ENCODE assay signal across 8 cellular contexts in the genomic region with DNA sequence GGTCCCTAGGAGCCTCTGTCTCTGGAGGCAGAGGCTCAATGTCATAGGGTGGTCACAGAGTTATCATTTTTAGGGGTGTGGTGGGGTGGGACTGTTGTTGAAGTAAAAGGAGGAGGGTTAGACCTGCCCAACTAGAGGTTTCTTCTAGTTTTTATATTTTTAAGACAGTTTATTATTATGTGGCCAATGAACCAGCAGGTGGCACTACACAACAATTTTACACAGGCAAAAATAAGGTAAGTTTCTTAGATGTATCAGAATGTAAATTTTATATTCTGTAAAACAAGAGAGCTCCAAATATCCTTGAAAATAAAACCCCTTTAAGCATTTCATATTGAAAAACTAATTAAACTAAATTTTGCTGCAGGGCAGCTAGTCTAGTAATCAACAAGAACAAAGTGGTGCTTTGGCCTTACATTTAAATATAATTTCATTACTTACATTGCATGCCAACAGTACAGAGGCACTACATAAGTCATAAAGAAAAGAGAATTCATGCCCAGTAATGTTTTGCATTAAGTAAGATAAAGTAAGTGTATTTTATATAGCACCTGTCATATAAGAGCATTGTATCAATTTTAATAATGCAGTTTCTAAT. TPM values are rescaled to one million over a fixed set of nuclear protein-coding genes. Genes with fewer than 3 reads are reported as not detected.
DNase-seq lines count a peak whose midpoint lies in the region; ATAC-seq and TF ChIP-seq lines count a peak whose summit lies in the region.

No MANE protein-coding gene starts in this region.

- no peak overlapping the region for H2AFZ ChIP-seq in trophoblast cell (ENCODE audit: insufficient read depth, low read length, poor library complexity)

- H3K79me1 ChIP-seq in trophoblast cell (ENCODE audit: low read length) = no peaks in the 10 kb centered on the region

- H3K4me3 ChIP-seq in left ventricle myocardium inferior = no peak overlapping the region
- H3K4me3 ChIP-seq in trophoblast cell (ENCODE audit: low read depth, low read length) = no peak overlapping the region

- no peak overlapping the region for H3K23ac ChIP-seq in trophoblast cell (ENCODE audit: low read length)

- intact Hi-C loops in left ventricle myocardium inferior (cut with micrococcal nuclease) = no loop called here
- intact Hi-C loops in left ventricle myocardium superior (cut with micrococcal nuclease) = no loop called here

- peak; percentile 69 for TF ChIP-seq CTCF in left ventricle myocardium inferior (IDR thresholded peaks at IDR 0.05; ENCODE audit: borderline replicate concordance)

- H3K4ac ChIP-seq in trophoblast cell (ENCODE audit: low read depth, low read length) = no peak overlapping the region

- DNase-seq in left ventricle myocardium inferior = no peak
- no peak for DNase-seq in left ventricle myocardium superior
- DNase-seq in HuH-7.5 (ENCODE audit: low spot score) = peak; percentile 4
- DNase-seq in fibroblast of gingiva (ENCODE audit: low read depth) = peak; percentile 48
- DNase-seq in trophoblast cell = peak; percentile 26 to 64
- no peak for DNase-seq in NCI-H1930 (lab: John Stamatoyannopoulos, UW)

- H3K18ac ChIP-seq in trophoblast cell (ENCODE audit: low read length) = no peak overlapping the region

- H4K91ac ChIP-seq in trophoblast cell (ENCODE audit: low read depth, low read length) = no peak overlapping the region

- H3K27ac ChIP-seq in left ventricle myocardium inferior (replicated peaks) (no peak overlapping the region), trophoblast cell (ENCODE audit: low read depth, low read length) (no peak overlapping the region)

- no peak overlapping the region for H4K8ac ChIP-seq in trophoblast cell (ENCODE audit: low read depth, low read length)

- H3K36me3 ChIP-seq in left ventricle myocardium inferior = peaks cover 46% of the 10 kb centered on the region
- no peaks in the 10 kb centered on the region for H3K36me3 ChIP-seq in trophoblast cell (ENCODE audit: control insufficient read depth in 1 of 2, insufficient read depth in 2 of 2, low read length in 2 of 2)

- ATAC-seq in left ventricle myocardium superior = no peak
- ATAC-seq in SK-N-SH treated with all-trans-retinoic acid at 6 μM for 48 hours = peak; percentile 48; the same call in 1 of the 3 replicates
- no peak for ATAC-seq in HG03469 (IDR thresholded peaks at IDR 0.05; ENCODE audit: unreplicated experiment)

- H3K4me2 ChIP-seq in trophoblast cell (ENCODE audit: low read length) = no peak overlapping the region

- H4K12ac ChIP-seq in trophoblast cell (ENCODE audit: low read depth, low read length) = no peak overlapping the region

- no peak overlapping the region for H3K9ac ChIP-seq in trophoblast cell (ENCODE audit: low read length)

- H3K9me3 ChIP-seq in left ventricle myocardium inferior (replicated peaks) (no peaks in the 10 kb centered on the region), trophoblast cell (ENCODE audit: insufficient read depth, low read depth, low read length) (no peaks in the 10 kb centered on the region)

- H3K4me1 ChIP-seq in left ventricle myocardium inferior (peaks cover 13% of the 10 kb centered on the region), trophoblast cell (ENCODE audit: control insufficient read depth in 1 of 2, insufficient read depth in 2 of 2, low read length in 2 of 2) (no peaks in the 10 kb centered on the region)

- no peaks in the 10 kb centered on the region for H3K79me2 ChIP-seq in trophoblast cell (ENCODE audit: control insufficient read depth, insufficient read depth, low read length, poor library complexity)

- H3K27me3 ChIP-seq in left ventricle myocardium inferior (ENCODE audit: low read depth) = no peaks in the 10 kb centered on the region
- no peaks in the 10 kb centered on the region for H3K27me3 ChIP-seq in trophoblast cell (ENCODE audit: insufficient read depth, low read length)

- no peak overlapping the region for H2BK12ac ChIP-seq in trophoblast cell (ENCODE audit: low read length)

- H2BK120ac ChIP-seq in trophoblast cell (ENCODE audit: insufficient read depth, low read length, poor library complexity) = no peak overlapping the region

- no peak overlapping the region for H3K14ac ChIP-seq in trophoblast cell (ENCODE audit: low read length)

- H2AK5ac ChIP-seq in trophoblast cell (ENCODE audit: low read length) = no peak overlapping the region

- H2BK5ac ChIP-seq in trophoblast cell (ENCODE audit: low read depth, low read length, poor library complexity) = no peak overlapping the region

TF ChIP-seq in SK-N-SH treated with all-trans-retinoic acid at 6 μM for 48 hours, 23 proteins besides CTCF, POLR2A, EP300 and RAD21:
- TF ChIP-seq, protein P1, sequence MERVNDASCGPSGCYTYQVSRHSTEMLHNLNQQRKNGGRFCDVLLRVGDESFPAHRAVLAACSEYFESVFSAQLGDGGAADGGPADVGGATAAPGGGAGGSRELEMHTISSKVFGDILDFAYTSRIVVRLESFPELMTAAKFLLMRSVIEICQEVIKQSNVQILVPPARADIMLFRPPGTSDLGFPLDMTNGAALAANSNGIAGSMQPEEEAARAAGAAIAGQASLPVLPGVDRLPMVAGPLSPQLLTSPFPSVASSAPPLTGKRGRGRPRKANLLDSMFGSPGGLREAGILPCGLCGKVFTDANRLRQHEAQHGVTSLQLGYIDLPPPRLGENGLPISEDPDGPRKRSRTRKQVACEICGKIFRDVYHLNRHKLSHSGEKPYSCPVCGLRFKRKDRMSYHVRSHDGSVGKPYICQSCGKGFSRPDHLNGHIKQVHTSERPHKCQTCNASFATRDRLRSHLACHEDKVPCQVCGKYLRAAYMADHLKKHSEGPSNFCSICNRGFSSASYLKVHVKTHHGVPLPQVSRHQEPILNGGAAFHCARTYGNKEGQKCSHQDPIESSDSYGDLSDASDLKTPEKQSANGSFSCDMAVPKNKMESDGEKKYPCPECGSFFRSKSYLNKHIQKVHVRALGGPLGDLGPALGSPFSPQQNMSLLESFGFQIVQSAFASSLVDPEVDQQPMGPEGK (CRISPR knock-in tag; IDR thresholded peaks at IDR 0.05; ENCODE audit: borderline replicate concordance) = no peak
- TF ChIP-seq ZFP30 (CRISPR knock-in tag; IDR thresholded peaks at IDR 0.05) = no peak
- no peak for TF ChIP-seq PPARA (CRISPR knock-in tag; IDR thresholded peaks at IDR 0.05; ENCODE audit: borderline replicate concordance)
- no peak for TF ChIP-seq ESRRG (CRISPR knock-in tag; IDR thresholded peaks at IDR 0.05)
TF ChIP-seq in SK-N-SH treated with all-trans-retinoic acid at 6 μM for 48 hours: peak in this region for 0.

RNA-seq across cellular contexts. Expression of a gene that starts 22.2 kb away (rescaled TPM):
- total RNA-seq in left ventricle myocardium inferior = 0.25 TPM
- total RNA-seq in left ventricle myocardium superior = 0.07 TPM
- 0.01 TPM in 1 of 2 replicates, not detected in the other for polyA plus RNA-seq in trophoblast cell (2013)

Comparison
In these comparisons a context has a peak if more than half of its experiments do, and no peak if none do; other contexts are left out.
1. DNase-seq: peak in HuH-7.5 (single experiment), fibroblast of gingiva (single experiment) and trophoblast cell (2 of 2); none in left ventricle myocardium inferior (single experiment), left ventricle myocardium superior (single experiment) and NCI-H1930 (0 of 2).